Comparison of ENCODE assay signal across 9 cellular contexts in genomic region chr15:29090617-29091466, GRCh38.
DNase-seq lines count a peak whose midpoint lies in the region; ATAC-seq and TF ChIP-seq lines count a peak whose summit lies in the region.
"Had no signal": no experiment of that assay in that cellular context is flagged by ENCODE, and none has a peak within 500 bp of the region (broad histone marks: within the 10 kb centered on the region; RNA-seq: fewer than 3 reads in every experiment).

No MANE protein-coding gene starts in this region.

- H3K4me1 ChIP-seq in HEK293 (ENCODE audit: control insufficient read depth, insufficient read depth, low read length) (no peaks in the 10 kb centered on the region), osteoblast (ENCODE audit: insufficient read depth, low read length) (no peaks in the 10 kb centered on the region)

- H3K36me3 ChIP-seq in HEK293 (ENCODE audit: control insufficient read depth in 2 of 2, insufficient read depth in 1 of 2, low read length in 2 of 2) (no peaks in the 10 kb centered on the region; a peak in 1 of 3 replicates), osteoblast (ENCODE audit: insufficient read depth, low read length) (no peaks in the 10 kb centered on the region)

- peak; percentile 74 for DNase-seq in activated CD4-positive, alpha-beta T cell treated with anti-CD3 and anti-CD28 coated beads for 36 hours
- DNase-seq in dorsolateral prefrontal cortex (peak in 3 of 10 donors; percentile 53 to 70 (median 58)), osteoblast (ENCODE audit: insufficient read length, low spot score, missing footprints) (no peak), AML-193 (lab: John Stamatoyannopoulos, UW) (no peak)

- no peaks in the 10 kb centered on the region for H3K27me3 ChIP-seq in dorsolateral prefrontal cortex
- no peaks in the 10 kb centered on the region for H3K27me3 ChIP-seq in osteoblast (ENCODE audit: insufficient read depth, low read length)

- no peaks in the 10 kb centered on the region for H4K20me1 ChIP-seq in osteoblast (ENCODE audit: insufficient read depth, low read length)

- no peaks in the 10 kb centered on the region for H3K79me2 ChIP-seq in osteoblast (ENCODE audit: insufficient read depth, low read length)

- no peak overlapping the region for H3K4me2 ChIP-seq in osteoblast (ENCODE audit: insufficient read depth, low read length)

- no peaks in the 10 kb centered on the region for H3K9me3 Mint-ChIP-seq in activated CD4-positive, alpha-beta T cell treated with anti-CD3 and anti-CD28 coated beads for 36 hours (ENCODE audit: low read depth)

- no peaks in the 10 kb centered on the region for H3K36me3 Mint-ChIP-seq in activated CD4-positive, alpha-beta T cell treated with anti-CD3 and anti-CD28 coated beads for 36 hours (ENCODE audit: low read depth)

- POLR2A ChIA-PET in HEK293 (lab: Yijun Ruan, JAX): no interaction called here
- POLR2A ChIA-PET in activated CD4-positive, alpha-beta T cell treated with anti-CD3 and anti-CD28 coated beads for 36 hours (lab: Charles Lee): no interaction called here

- no peaks in the 10 kb centered on the region for H3K27me3 Mint-ChIP-seq in activated CD4-positive, alpha-beta T cell treated with anti-CD3 and anti-CD28 coated beads for 36 hours

- TF ChIP-seq CTCF in C4-2B (conservative IDR thresholded peaks at IDR 0.05) (peak; percentile 91), HEK293 (tag by site-specific recombination; IDR thresholded peaks at IDR 0.05) (no peak), dorsolateral prefrontal cortex (IDR thresholded peaks at IDR 0.05 in 54 of 56, conservative IDR thresholded peaks at IDR 0.05 in 2 of 56; ENCODE audit: low read depth in 1 of 56, partially characterized antibody in 56 of 56) (peak; percentile 80 to 98 (median 93)), osteoblast (IDR thresholded peaks at IDR 0.05; ENCODE audit: extremely low read depth, low read depth, low read length) (peak; percentile 75)

- no peaks in the 10 kb centered on the region for H3K9me3 ChIP-seq in HEK293 (ENCODE audit: control insufficient read depth, insufficient read depth, low read depth, low read length)
- H3K9me3 ChIP-seq in osteoblast (ENCODE audit: low read depth, low read length): no peaks in the 10 kb centered on the region

- no peak overlapping the region for H2AFZ ChIP-seq in osteoblast (ENCODE audit: low read length)

- intact Hi-C loops in activated CD4-positive, alpha-beta T cell treated with anti-CD3 and anti-CD28 coated beads for 36 hours (cut with DNase I, micrococcal nuclease): loop anchor here in 1 of 2 experiments (2.0 to 5.0 kb wide), 2 partner anchors 96 to 114 kb away; no protein-coding TSS in a partner anchor
- intact Hi-C loops in dorsolateral prefrontal cortex (cut with DNase I): loop anchor here (2.0 to 5.0 kb wide), 5 partner anchors 96 to 209 kb away; no protein-coding TSS in a partner anchor

- H3K27ac Mint-ChIP-seq in activated CD4-positive, alpha-beta T cell treated with anti-CD3 and anti-CD28 coated beads for 36 hours: peak overlapping the region; percentile 78

- ATAC-seq in activated CD4-positive, alpha-beta T cell treated with anti-CD3 and anti-CD28 coated beads for 36 hours: peak; percentile 62
- ATAC-seq in HG03342 (IDR thresholded peaks at IDR 0.05; ENCODE audit: unreplicated experiment) (no peak), GM19324 (IDR thresholded peaks at IDR 0.05; ENCODE audit: low FRiP score, unreplicated experiment) (no peak)

- H3K27ac ChIP-seq in C4-2B: no peak overlapping the region
- H3K27ac ChIP-seq in HEK293 (ENCODE audit: extremely low read depth, low read depth, low read length): no peak overlapping the region
- peak overlapping the region in 57 of 59 donors; percentile 24 to 92 (median 77) for H3K27ac ChIP-seq in dorsolateral prefrontal cortex
- no peak overlapping the region for H3K27ac ChIP-seq in osteoblast (ENCODE audit: low read depth, low read length)

- H3K4me3 ChIP-seq in HEK293 (ENCODE audit: low read depth, low read length) (no peak overlapping the region), dorsolateral prefrontal cortex (peak overlapping the region in 1 of 59 donors; percentile 50), osteoblast (ENCODE audit: insufficient read depth, low read length) (no peak overlapping the region)
- H3K4me3 ChIP-seq: lung had no signal

- CTCF ChIA-PET in HEK293 (lab: Yijun Ruan, JAX): interaction anchor here (0.6 to 3.0 kb wide), 11 partner anchors 9 to 304 kb away, joined by 3 to 11 read pairs (median 3); no protein-coding TSS in a partner anchor
- CTCF ChIA-PET in activated CD4-positive, alpha-beta T cell treated with anti-CD3 and anti-CD28 coated beads for 36 hours (lab: Charles Lee): interaction anchor here (0.6 to 7.2 kb wide), 17 partner anchors 9 to 172 kb away, joined by 3 to 63 read pairs (median 5); no protein-coding TSS in a partner anchor

- H3K4me1 Mint-ChIP-seq in activated CD4-positive, alpha-beta T cell treated with anti-CD3 and anti-CD28 coated beads for 36 hours: peaks cover 27% of the 10 kb centered on the region

- H3K4me3 Mint-ChIP-seq in activated CD4-positive, alpha-beta T cell treated with anti-CD3 and anti-CD28 coated beads for 36 hours: no peak overlapping the region

TF ChIP-seq in HEK293, 187 proteins besides CTCF, POLR2A, EP300 and RAD21:
- no peak for TF ChIP-seq ZNF747 (tag by site-specific recombination; IDR thresholded peaks at IDR 0.05)
- TF ChIP-seq ZNF426 (tag by site-specific recombination; IDR thresholded peaks at IDR 0.05): no peak
- TF ChIP-seq, protein P1, sequence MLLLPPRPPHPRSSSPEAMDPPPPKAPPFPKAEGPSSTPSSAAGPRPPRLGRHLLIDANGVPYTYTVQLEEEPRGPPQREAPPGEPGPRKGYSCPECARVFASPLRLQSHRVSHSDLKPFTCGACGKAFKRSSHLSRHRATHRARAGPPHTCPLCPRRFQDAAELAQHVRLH (tag by site-specific recombination; IDR thresholded peaks at IDR 0.05): no peak
- TF ChIP-seq YY1 (tag by site-specific recombination; IDR thresholded peaks at IDR 0.05): no peak
- TF ChIP-seq KLF1 (tag by site-specific recombination; IDR thresholded peaks at IDR 0.05): no peak
- no peak for TF ChIP-seq TRIM28 (IDR thresholded peaks at IDR 0.05; ENCODE audit: borderline replicate concordance, low read length)
- TF ChIP-seq, protein P2, sequence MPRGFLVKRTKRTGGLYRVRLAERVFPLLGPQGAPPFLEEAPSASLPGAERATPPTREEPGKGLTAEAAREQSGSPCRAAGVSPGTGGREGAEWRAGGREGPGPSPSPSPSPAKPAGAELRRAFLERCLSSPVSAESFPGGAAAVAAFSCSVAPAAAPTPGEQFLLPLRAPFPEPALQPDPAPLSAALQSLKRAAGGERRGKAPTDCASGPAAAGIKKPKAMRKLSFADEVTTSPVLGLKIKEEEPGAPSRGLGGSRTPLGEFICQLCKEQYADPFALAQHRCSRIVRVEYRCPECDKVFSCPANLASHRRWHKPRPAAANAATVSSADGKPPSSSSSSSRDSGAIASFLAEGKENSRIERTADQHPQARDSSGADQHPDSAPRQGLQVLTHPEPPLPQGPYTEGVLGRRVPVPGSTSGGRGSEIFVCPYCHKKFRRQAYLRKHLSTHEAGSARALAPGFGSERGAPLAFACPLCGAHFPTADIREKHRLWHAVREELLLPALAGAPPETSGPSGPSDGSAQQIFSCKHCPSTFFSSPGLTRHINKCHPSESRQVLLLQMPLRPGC (tag by site-specific recombination; IDR thresholded peaks at IDR 0.05): no peak
- no peak for TF ChIP-seq GFI1B (tag by site-specific recombination; IDR thresholded peaks at IDR 0.05)
- no peak for TF ChIP-seq ZNF266 (tag by site-specific recombination; IDR thresholded peaks at IDR 0.05; ENCODE audit: low read depth)
- TF ChIP-seq ZNF248 (tag by site-specific recombination; IDR thresholded peaks at IDR 0.05): no peak
- TF ChIP-seq, protein P3, sequence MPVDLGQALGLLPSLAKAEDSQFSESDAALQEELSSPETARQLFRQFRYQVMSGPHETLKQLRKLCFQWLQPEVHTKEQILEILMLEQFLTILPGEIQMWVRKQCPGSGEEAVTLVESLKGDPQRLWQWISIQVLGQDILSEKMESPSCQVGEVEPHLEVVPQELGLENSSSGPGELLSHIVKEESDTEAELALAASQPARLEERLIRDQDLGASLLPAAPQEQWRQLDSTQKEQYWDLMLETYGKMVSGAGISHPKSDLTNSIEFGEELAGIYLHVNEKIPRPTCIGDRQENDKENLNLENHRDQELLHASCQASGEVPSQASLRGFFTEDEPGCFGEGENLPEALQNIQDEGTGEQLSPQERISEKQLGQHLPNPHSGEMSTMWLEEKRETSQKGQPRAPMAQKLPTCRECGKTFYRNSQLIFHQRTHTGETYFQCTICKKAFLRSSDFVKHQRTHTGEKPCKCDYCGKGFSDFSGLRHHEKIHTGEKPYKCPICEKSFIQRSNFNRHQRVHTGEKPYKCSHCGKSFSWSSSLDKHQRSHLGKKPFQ (tag by site-specific recombination; IDR thresholded peaks at IDR 0.05): no peak
- TF ChIP-seq SCRT2 (tag by site-specific recombination; IDR thresholded peaks at IDR 0.05): peak; percentile 33; the same call in 1 of the 2 replicates
- peak; percentile 60 for TF ChIP-seq GLIS2 (tag by site-specific recombination; IDR thresholded peaks at IDR 0.05)
- peak; percentile 48; the same call in 1 of the 2 replicates for TF ChIP-seq ZFP69B (tag by site-specific recombination; IDR thresholded peaks at IDR 0.05)
- no peak for TF ChIP-seq ZBTB7A (tag by site-specific recombination; IDR thresholded peaks at IDR 0.05; ENCODE audit: low read depth)
- no peak for TF ChIP-seq ZNF626 (tag by site-specific recombination; IDR thresholded peaks at IDR 0.05)
- TF ChIP-seq GLIS1 (tag by site-specific recombination; IDR thresholded peaks at IDR 0.05): peak; percentile 36; the same call in 1 of the 2 replicates
- no peak for TF ChIP-seq ZNF529 (tag by site-specific recombination; IDR thresholded peaks at IDR 0.05; ENCODE audit: insufficient replicate concordance)
- no peak for TF ChIP-seq ZBTB48 (tag by site-specific recombination; IDR thresholded peaks at IDR 0.05)
- TF ChIP-seq ZNF311 (tag by site-specific recombination; IDR thresholded peaks at IDR 0.05; ENCODE audit: borderline replicate concordance): no peak
- peak; percentile 14; the same call in 1 of the 2 replicates for TF ChIP-seq ZNF654 (tag by site-specific recombination; IDR thresholded peaks at IDR 0.05; ENCODE audit: low read depth)
- TF ChIP-seq ZNF843 (tag by site-specific recombination; IDR thresholded peaks at IDR 0.05): no peak
- no peak for TF ChIP-seq ZNF792 (tag by site-specific recombination; IDR thresholded peaks at IDR 0.05)
TF ChIP-seq in HEK293: peak in this region for 5.

Comparison
In these comparisons a context has a peak if more than half of its experiments do, and no peak if none do; other contexts are left out.
1. H3K27ac ChIP-seq: peak in dorsolateral prefrontal cortex (57 of 59); none in C4-2B (single experiment), HEK293 (single experiment) and osteoblast (single experiment).